Comparison of ENCODE assay signal across 1 cellular context in the genomic region with DNA sequence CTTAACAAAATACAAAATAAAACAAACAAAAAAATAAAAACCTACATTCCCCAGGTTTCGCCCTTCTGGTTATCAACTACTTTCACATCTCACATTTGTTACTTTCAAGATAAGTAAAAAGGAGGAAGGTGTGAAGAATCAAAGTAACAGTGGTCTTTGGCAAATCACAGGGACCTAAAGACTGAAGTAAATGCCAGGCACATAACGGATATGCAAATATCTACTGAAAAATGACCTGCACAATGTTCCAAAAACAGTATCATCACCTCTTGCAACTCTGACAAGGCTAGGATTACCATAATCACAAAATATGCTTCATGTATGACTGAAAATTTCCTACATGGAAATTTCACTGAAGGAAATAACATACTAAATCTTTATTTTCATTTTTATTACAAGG.
TF ChIP-seq lines count a peak whose summit lies in the region.

No MANE protein-coding gene starts in this region.

TF ChIP-seq in GM12878, 131 proteins besides CTCF, POLR2A, EP300 and RAD21 (continued from another document):
- TF ChIP-seq EZH2 (IDR thresholded peaks at IDR 0.05; ENCODE audit: borderline replicate concordance, control insufficient read depth, low read depth, low read length), result no peak
- no peak for TF ChIP-seq SMC3 (IDR thresholded peaks at IDR 0.05; ENCODE audit: borderline replicate concordance, low read length)
- no peak for TF ChIP-seq POLR2AphosphoS2 (IDR thresholded peaks at IDR 0.05; ENCODE audit: low read depth, low read length)
- TF ChIP-seq, protein P1, sequence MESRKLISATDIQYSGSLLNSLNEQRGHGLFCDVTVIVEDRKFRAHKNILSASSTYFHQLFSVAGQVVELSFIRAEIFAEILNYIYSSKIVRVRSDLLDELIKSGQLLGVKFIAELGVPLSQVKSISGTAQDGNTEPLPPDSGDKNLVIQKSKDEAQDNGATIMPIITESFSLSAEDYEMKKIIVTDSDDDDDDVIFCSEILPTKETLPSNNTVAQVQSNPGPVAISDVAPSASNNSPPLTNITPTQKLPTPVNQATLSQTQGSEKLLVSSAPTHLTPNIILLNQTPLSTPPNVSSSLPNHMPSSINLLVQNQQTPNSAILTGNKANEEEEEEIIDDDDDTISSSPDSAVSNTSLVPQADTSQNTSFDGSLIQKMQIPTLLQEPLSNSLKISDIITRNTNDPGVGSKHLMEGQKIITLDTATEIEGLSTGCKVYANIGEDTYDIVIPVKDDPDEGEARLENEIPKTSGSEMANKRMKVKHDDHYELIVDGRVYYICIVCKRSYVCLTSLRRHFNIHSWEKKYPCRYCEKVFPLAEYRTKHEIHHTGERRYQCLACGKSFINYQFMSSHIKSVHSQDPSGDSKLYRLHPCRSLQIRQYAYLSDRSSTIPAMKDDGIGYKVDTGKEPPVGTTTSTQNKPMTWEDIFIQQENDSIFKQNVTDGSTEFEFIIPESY (IDR thresholded peaks at IDR 0.05), result no peak
- peak; percentile 75 for TF ChIP-seq MEF2B (IDR thresholded peaks at IDR 0.05; ENCODE audit: partially characterized antibody, poor library complexity, severe bottlenecking)
- no peak for TF ChIP-seq WRNIP1 (IDR thresholded peaks at IDR 0.05; ENCODE audit: borderline replicate concordance, low read depth, low read length)
- no peak for TF ChIP-seq MAX (IDR thresholded peaks at IDR 0.05; ENCODE audit: low read depth, low read length)
- no peak for TF ChIP-seq HDGF (IDR thresholded peaks at IDR 0.05)
- TF ChIP-seq, protein P2, sequence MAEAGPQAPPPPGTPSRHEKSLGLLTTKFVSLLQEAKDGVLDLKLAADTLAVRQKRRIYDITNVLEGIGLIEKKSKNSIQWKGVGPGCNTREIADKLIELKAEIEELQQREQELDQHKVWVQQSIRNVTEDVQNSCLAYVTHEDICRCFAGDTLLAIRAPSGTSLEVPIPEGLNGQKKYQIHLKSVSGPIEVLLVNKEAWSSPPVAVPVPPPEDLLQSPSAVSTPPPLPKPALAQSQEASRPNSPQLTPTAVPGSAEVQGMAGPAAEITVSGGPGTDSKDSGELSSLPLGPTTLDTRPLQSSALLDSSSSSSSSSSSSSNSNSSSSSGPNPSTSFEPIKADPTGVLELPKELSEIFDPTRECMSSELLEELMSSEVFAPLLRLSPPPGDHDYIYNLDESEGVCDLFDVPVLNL (IDR thresholded peaks at IDR 0.05; ENCODE audit: low read depth, low read length), result no peak
- TF ChIP-seq EGR1 (IDR thresholded peaks at IDR 0.05; ENCODE audit: borderline replicate concordance in 1 of 2, low read depth in 2 of 2, low read length in 2 of 2), result no peak
- TF ChIP-seq IKZF1 (conservative IDR thresholded peaks at IDR 0.05), result peak; percentile 83
- TF ChIP-seq PAX5 (IDR thresholded peaks at IDR 0.05; ENCODE audit: borderline replicate concordance, low read depth, low read length), result no peak
- peak; percentile 61 for TF ChIP-seq RUNX3 (IDR thresholded peaks at IDR 0.05; ENCODE audit: low read length)
- TF ChIP-seq GABPA (IDR thresholded peaks at IDR 0.05; ENCODE audit: low read depth), result no peak
- TF ChIP-seq ZNF217 (IDR thresholded peaks at IDR 0.05), result peak; percentile 70; the same call in 1 of the 2 replicates
